Comparison of ENCODE assay signal across 13 cellular contexts in genomic region chr19:35129724-35130274, GRCh38. TPM values are rescaled to one million over a fixed set of nuclear protein-coding genes. Genes with fewer than 3 reads are reported as not detected.
A peak's percentile ranks its signal among the peaks of the same experiment; 100 is the strongest.
DNase-seq lines count a peak whose midpoint lies in the region; ATAC-seq, FAIRE-seq and TF ChIP-seq lines count a peak whose summit lies in the region.
"Not testable (repeated sequence)": the region's sequence is repeated elsewhere in the genome, so short reads cannot be mapped to it uniquely, and the experiment has no call there.
"Had no signal": no experiment of that assay in that cellular context is flagged by ENCODE, and none has a peak within 500 bp of the region (broad histone marks: within the 10 kb centered on the region; RNA-seq: fewer than 3 reads in every experiment).

No MANE protein-coding gene starts in this region.

- peak overlapping the region; percentile 60 for H3K4me2 ChIP-seq in HepG2 (ENCODE audit: low read depth, low read length)

- not testable (repeated sequence) for BruUV-seq in Caco-2 (replicated peaks; lab: Mats Ljungman, UMichigan); HepG2 (replicated peaks; lab: Mats Ljungman, UMichigan)

- H3K9ac ChIP-seq in HepG2 (ENCODE audit: insufficient read depth, low read depth, low read length) = not testable (repeated sequence)

- peak overlapping the region; percentile 15 for H3K4me3 Mint-ChIP-seq in Caco-2 (ENCODE audit: unreplicated experiment)
- not testable (repeated sequence) for H3K4me3 Mint-ChIP-seq in brain; glutamatergic neuron (ENCODE audit: unreplicated experiment)

- peaks cover 17% of the 10 kb centered on the region for H3K4me1 ChIP-seq in Caco-2
- peaks cover 83% of the 10 kb centered on the region for H3K4me1 ChIP-seq in HepG2 (ENCODE audit: insufficient read depth, low read length)
- not testable (repeated sequence) for H3K4me1 ChIP-seq in pancreas
- H3K4me1 ChIP-seq in transverse colon = peaks cover 20 to 65% (median 44%) of the 10 kb centered on the region in 4 donors

- peak; percentile 25; the same call in 2 of the 3 replicates for ATAC-seq in HepG2
- ATAC-seq in pancreas = not testable (repeated sequence)

- not testable (repeated sequence) for H3K27ac Mint-ChIP-seq in Caco-2 (ENCODE audit: unreplicated experiment)
- peak overlapping the region in 3 of 5 experiments; percentile 28 to 48 (median 36) for H3K27ac Mint-ChIP-seq in brain
- H3K27ac Mint-ChIP-seq in glutamatergic neuron (ENCODE audit: unreplicated experiment) = peak overlapping the region; percentile 49

- not testable (repeated sequence) for DNase-seq in Caco-2, glutamatergic neuron, pancreas
- peak; percentile 31 for DNase-seq in HepG2 (ENCODE audit: low spot score)
- peak; percentile 67 for DNase-seq in transverse colon

- not testable (repeated sequence) for H3K4me3 ChIP-seq in Caco-2 (ENCODE audit: low read depth, low read length); pancreas; transverse colon
- peak overlapping the region in 1 of 3 experiments; percentile 42; a peak in 1 of 6 replicates for H3K4me3 ChIP-seq in HepG2 (replicated peaks in 1 of 3; ENCODE audit: insufficient read depth in 1 of 3, low read depth in 2 of 3, low read length in 3 of 3)

- TF ChIP-seq CTCF in Caco-2 (IDR thresholded peaks at IDR 0.05; ENCODE audit: insufficient read depth in 1 of 2, low read depth in 1 of 2, low read length in 1 of 2, severe bottlenecking in 1 of 2, unreplicated experiment in 1 of 2); VCaP (conservative IDR thresholded peaks at IDR 0.05); brain (conservative IDR thresholded peaks at IDR 0.05); glutamatergic neuron (IDR thresholded peaks at IDR 0.05; ENCODE audit: partially characterized antibody, unreplicated experiment); HepG2 (CRISPR knock-in tag; IDR thresholded peaks at IDR 0.05); pancreas (IDR thresholded peaks at IDR 0.05); transverse colon (IDR thresholded peaks at IDR 0.05): not testable (repeated sequence)

- TF ChIP-seq POLR2A in HepG2 (IDR thresholded peaks at IDR 0.05; ENCODE audit: insufficient read depth in 1 of 2, low read depth in 2 of 2, low read length in 2 of 2) = not testable (repeated sequence)
- peak; percentile 63 for TF ChIP-seq POLR2A in transverse colon (IDR thresholded peaks at IDR 0.05)

- H3K36me3 ChIP-seq in Caco-2 (ENCODE audit: control insufficient read depth, insufficient read depth, low read length); HepG2 (replicated peaks in 1 of 2; ENCODE audit: control insufficient read depth in 1 of 2, insufficient read depth in 2 of 2, low read length in 2 of 2); pancreas; transverse colon: not testable (repeated sequence)

- H4K20me1 ChIP-seq in HepG2 (ENCODE audit: insufficient read depth, low read length) = not testable (repeated sequence)

- not testable (repeated sequence) for H3K36me3 Mint-ChIP-seq in Caco-2 (ENCODE audit: insufficient read depth, unreplicated experiment); brain; glutamatergic neuron (ENCODE audit: unreplicated experiment)

- FAIRE-seq in HepG2 (lab: Jason Lieb, UNC) (peak; percentile 75), pancreas (lab: Jason Lieb, UNC) (peak; percentile 23)

- H3K9me3 ChIP-seq in Caco-2; HepG2 (ENCODE audit: low read length); pancreas; transverse colon: not testable (repeated sequence)

- not testable (repeated sequence) for H3K9me3 Mint-ChIP-seq in Caco-2 (ENCODE audit: unreplicated experiment); brain; glutamatergic neuron (ENCODE audit: unreplicated experiment)

- not testable (repeated sequence) for H3K79me2 ChIP-seq in HepG2 (ENCODE audit: insufficient read depth, low read length)

- 0% methylated on average over 5 of the region's 14 CpGs for whole genome bisulfite sequencing in HepG2 (ENCODE audit: low lambda C conversion rate)
- WGBS in pancreas, 2 donors = 40 to 43% methylated on average over 14 of the region's 14 CpGs
- 27 to 34% methylated on average over 3 to 14 of the region's 14 CpGs for WGBS in transverse colon (ENCODE audit: low coverage in 1 of 2), 2 donors

- H2AFZ ChIP-seq in HepG2 (ENCODE audit: low read length) = not testable (repeated sequence)

- H3K27me3 Mint-ChIP-seq in Caco-2 (ENCODE audit: insufficient read depth, unreplicated experiment); brain: not testable (repeated sequence)
- peaks cover 11% of the 10 kb centered on the region for H3K27me3 Mint-ChIP-seq in glutamatergic neuron (ENCODE audit: unreplicated experiment)

- POLR2A ChIA-PET in Caco-2 (lab: Charles Lee); HepG2 (lab: Yijun Ruan, JAX): not testable (repeated sequence)

- intact Hi-C loops in Caco-2 (cut with micrococcal nuclease; ENCODE audit: unreplicated experiment); HepG2 (cut with micrococcal nuclease; ENCODE audit: unreplicated experiment); transverse colon (cut with DNase I; ENCODE audit: low total_unique reads): not testable (repeated sequence)
- intact Hi-C loops in pancreas (cut with DNase I) = loop anchor here in 2 of 3 donors (5.0 to 10.0 kb wide), 2 partner anchors 62 to 65 kb away; no protein-coding TSS in a partner anchor

- H3K27me3 ChIP-seq in Caco-2 (replicated peaks; ENCODE audit: control insufficient read depth, insufficient read depth, low read length); HepG2 (ENCODE audit: control insufficient read depth in 1 of 2, insufficient read depth in 2 of 2, low read length in 2 of 2); pancreas; transverse colon: not testable (repeated sequence)

- CTCF ChIA-PET in Caco-2 (lab: Charles Lee); HepG2 (lab: Yijun Ruan, JAX; ENCODE audit: low intra/inter-chr PET ratio, low total read pairs): not testable (repeated sequence)

- H3K27ac ChIP-seq in VCaP (peak overlapping the region; percentile 76), HepG2 (ENCODE audit: extremely low read length, insufficient read depth, low read length) (peak overlapping the region; percentile 72), transverse colon (peak overlapping the region; percentile 84 to 92 (median 89))
- not testable (repeated sequence) for H3K27ac ChIP-seq in pancreas

- not testable (repeated sequence) for TF ChIP-seq EP300 in HepG2 (IDR thresholded peaks at IDR 0.05; ENCODE audit: low read depth in 2 of 2, low read length in 2 of 2); HepG2 (CRISPR knock-in tag; IDR thresholded peaks at IDR 0.05; ENCODE audit: borderline replicate concordance)
- peak; percentile 99 for TF ChIP-seq EP300 in transverse colon (IDR thresholded peaks at IDR 0.05; ENCODE audit: low read depth)

- in situ Hi-C loops in HepG2 (cut with HindIII; ENCODE audit: extremely low pct_ligation_motif_present, low pct_unique_long_range_greater_than_20kb); transverse colon (cut with MboI; ENCODE audit: low pct_ligation_motif_present in 1 of 4, low pct_unique_long_range_greater_than_20kb in 1 of 4, low sequenced_read_pairs in 3 of 4): not testable (repeated sequence)

- not testable (repeated sequence) for H3K4me1 Mint-ChIP-seq in Caco-2 (ENCODE audit: low read depth, unreplicated experiment); brain; glutamatergic neuron (ENCODE audit: low read depth, unreplicated experiment)

- TF ChIP-seq RAD21 in HepG2 (CRISPR knock-in tag; IDR thresholded peaks at IDR 0.05) = not testable (repeated sequence)

RNA-seq across cellular contexts. Expression of gene LGI4, which starts 5.1 kb away (rescaled TPM):
- total RNA-seq in Caco-2 (2022) (0.37 and 0.43 TPM in 2 replicates), glutamatergic neuron (ENCODE audit: unreplicated experiment) (14.4 TPM), HepG2 (2016; rRNA removed; fragmentation: Illumina TruSeq; extraction: Trizol) (not detected in 2 replicates), pancreas (1 to 10 TPM in 5 of 6 donors, under 1 TPM in 1; 0.38 to 2.5 (median 1.7) TPM), transverse colon (10 to 100 TPM in 3 of 4 donors, 1 to 10 TPM in 1; 9.8 to 71.8 (median 25.9) TPM)
- polyA plus RNA-seq in brain (ENCODE audit: insufficient read depth, low read depth, low replicate concordance) (29.2 TPM), HepG2 (2011; rRNA removed) (2.8 and 4.2 TPM in 2 replicates), pancreas (10 to 100 TPM in 1 of 2 donors, 1 to 10 TPM in 1; 8.0 to 17.9 TPM)
- total RNA-seq in HepG2 (2016; cell fraction: cytosol; rRNA removed; fragmentation: Illumina TruSeq; extraction: Trizol; ENCODE audit: low read depth) = not detected in 2 replicates
- not detected in 2 replicates for total RNA-seq in HepG2 (2016; cell fraction: insoluble cytoplasmic fraction; rRNA removed; fragmentation: Illumina TruSeq; extraction: Trizol)
- not detected in 2 replicates for total RNA-seq in HepG2 (2016; cell fraction: membrane; rRNA removed; fragmentation: Illumina TruSeq; extraction: Trizol)
- total RNA-seq in HepG2 (2016; cell fraction: nucleus; rRNA removed; fragmentation: Illumina TruSeq; extraction: Trizol) = not detected in 2 replicates
- 1.2 and 2.3 TPM in 2 replicates for polyA plus RNA-seq in HepG2 (2011; cell fraction: cytosol; rRNA removed)
- 19.3 and 20.3 TPM in 2 replicates for polyA plus RNA-seq in HepG2 (2011; cell fraction: nucleus; rRNA removed)
- polyA plus RNA-seq in HepG2 (2012) = 2.5 and 5.6 TPM in 2 replicates
- not detected in 2 replicates for polyA plus RNA-seq in HepG2 (2016; cell fraction: cytosol; fragmentation: Illumina TruSeq; extraction: Trizol; ENCODE audit: low read depth)
- polyA plus RNA-seq in HepG2 (2016; cell fraction: insoluble cytoplasmic fraction; fragmentation: Illumina TruSeq; extraction: Trizol; ENCODE audit: low read depth) = not detected in 2 replicates
- not detected in 2 replicates for polyA plus RNA-seq in HepG2 (2016; cell fraction: membrane; fragmentation: Illumina TruSeq; extraction: Trizol; ENCODE audit: low read depth)
- polyA plus RNA-seq in HepG2 (2016; cell fraction: nucleus; fragmentation: Illumina TruSeq; extraction: Trizol; ENCODE audit: insufficient read depth, low read depth) = not detected in 2 replicates
- 0.16 and 2.2 TPM in 2 replicates for polyA minus RNA-seq in HepG2 (2011; rRNA and poly(A)+ RNA removed; ENCODE audit: low replicate concordance)
- polyA minus RNA-seq in HepG2 (2011; cell fraction: cytosol; rRNA and poly(A)+ RNA removed) = 0.59 and 0.88 TPM in 2 replicates
- 0.39 and 1.5 TPM in 2 replicates for polyA minus RNA-seq in HepG2 (2011; cell fraction: nucleus; rRNA and poly(A)+ RNA removed)
- total RNA-seq: A673, Daoy, HT-29 had no signal
- polyA plus RNA-seq: CD8-positive, alpha-beta memory T cell had no signal

RNA-seq across cellular contexts. Expression of gene FXYD1, which starts 8.8 kb away (rescaled TPM):
- total RNA-seq in Caco-2 (2022) (not detected in 2 replicates), glutamatergic neuron (ENCODE audit: unreplicated experiment) (not detected), HepG2 (2016; rRNA removed; fragmentation: Illumina TruSeq; extraction: Trizol) (not detected in 2 replicates), pancreas (1 to 10 TPM; 2.8 to 6.8 (median 4.6) TPM), transverse colon (10 to 100 TPM in 2 of 4 donors, not detected in 2; 10.6 to 29.2 TPM)
- polyA plus RNA-seq in brain (ENCODE audit: insufficient read depth, low read depth, low replicate concordance) (164 TPM), HepG2 (2011; rRNA removed) (27.0 and 31.2 TPM in 2 replicates), pancreas (10 to 100 TPM in 1 of 2 donors, 1 to 10 TPM in 1; 9.3 to 16.1 TPM)
- total RNA-seq in HepG2 (2016; cell fraction: cytosol; rRNA removed; fragmentation: Illumina TruSeq; extraction: Trizol; ENCODE audit: low read depth) = 0.81 TPM in 1 of 2 replicates, not detected in the other
- not detected in 2 replicates for total RNA-seq in HepG2 (2016; cell fraction: insoluble cytoplasmic fraction; rRNA removed; fragmentation: Illumina TruSeq; extraction: Trizol)
- total RNA-seq in HepG2 (2016; cell fraction: membrane; rRNA removed; fragmentation: Illumina TruSeq; extraction: Trizol) = 0.83 and 1.4 TPM in 2 replicates
- not detected in 2 replicates for total RNA-seq in HepG2 (2016; cell fraction: nucleus; rRNA removed; fragmentation: Illumina TruSeq; extraction: Trizol)
- polyA plus RNA-seq in HepG2 (2011; cell fraction: cytosol; rRNA removed) = 20.2 and 28.4 TPM in 2 replicates
- 60.9 and 88.5 TPM in 2 replicates for polyA plus RNA-seq in HepG2 (2011; cell fraction: nucleus; rRNA removed)
- 49.0 and 114 TPM in 2 replicates for polyA plus RNA-seq in HepG2 (2012)
- polyA plus RNA-seq in HepG2 (2016; cell fraction: cytosol; fragmentation: Illumina TruSeq; extraction: Trizol; ENCODE audit: low read depth) = 1.3 and 2.3 TPM in 2 replicates
- polyA plus RNA-seq in HepG2 (2016; cell fraction: insoluble cytoplasmic fraction; fragmentation: Illumina TruSeq; extraction: Trizol; ENCODE audit: low read depth) = 1.1 and 1.5 TPM in 2 replicates
- polyA plus RNA-seq in HepG2 (2016; cell fraction: membrane; fragmentation: Illumina TruSeq; extraction: Trizol; ENCODE audit: low read depth) = 0.93 and 1.2 TPM in 2 replicates
- 1.4 and 1.7 TPM in 2 replicates for polyA plus RNA-seq in HepG2 (2016; cell fraction: nucleus; fragmentation: Illumina TruSeq; extraction: Trizol; ENCODE audit: insufficient read depth, low read depth)
- polyA minus RNA-seq in HepG2 (2011; rRNA and poly(A)+ RNA removed; ENCODE audit: low replicate concordance) = 11.9 TPM in 1 of 2 replicates, not detected in the other
- 7.0 and 12.8 TPM in 2 replicates for polyA minus RNA-seq in HepG2 (2011; cell fraction: cytosol; rRNA and poly(A)+ RNA removed)
- polyA minus RNA-seq in HepG2 (2011; cell fraction: nucleus; rRNA and poly(A)+ RNA removed) = 2.5 and 4.8 TPM in 2 replicates
- total RNA-seq: A673; CD8-positive, alpha-beta memory T cell; Daoy; HT-29 had no signal

RNA-seq across cellular contexts. Expression of gene FXYD7, which starts 13.3 kb away (rescaled TPM):
- not detected in 2 replicates for total RNA-seq in Caco-2 (2022)
- polyA plus RNA-seq in brain (ENCODE audit: insufficient read depth, low read depth, low replicate concordance) = 106 TPM
- 22.3 TPM for total RNA-seq in glutamatergic neuron (ENCODE audit: unreplicated experiment)
- not detected in 2 replicates for total RNA-seq in HepG2 (2016; rRNA removed; fragmentation: Illumina TruSeq; extraction: Trizol)
- total RNA-seq in HepG2 (2016; cell fraction: cytosol; rRNA removed; fragmentation: Illumina TruSeq; extraction: Trizol; ENCODE audit: low read depth) = not detected in 2 replicates
- not detected in 2 replicates for total RNA-seq in HepG2 (2016; cell fraction: insoluble cytoplasmic fraction; rRNA removed; fragmentation: Illumina TruSeq; extraction: Trizol)
- total RNA-seq in HepG2 (2016; cell fraction: membrane; rRNA removed; fragmentation: Illumina TruSeq; extraction: Trizol) = not detected in 2 replicates
- not detected in 2 replicates for total RNA-seq in HepG2 (2016; cell fraction: nucleus; rRNA removed; fragmentation: Illumina TruSeq; extraction: Trizol)
- polyA plus RNA-seq in HepG2 (2011; rRNA removed) = 0.17 and 0.55 TPM in 2 replicates
- polyA plus RNA-seq in HepG2 (2011; cell fraction: cytosol; rRNA removed) = not detected in 2 replicates
- polyA plus RNA-seq in HepG2 (2011; cell fraction: nucleus; rRNA removed) = 2.3 and 3.0 TPM in 2 replicates
- 0.40 and 0.55 TPM in 2 replicates for polyA plus RNA-seq in HepG2 (2012)
- not detected in 2 replicates for polyA plus RNA-seq in HepG2 (2016; cell fraction: cytosol; fragmentation: Illumina TruSeq; extraction: Trizol; ENCODE audit: low read depth)
- polyA plus RNA-seq in HepG2 (2016; cell fraction: insoluble cytoplasmic fraction; fragmentation: Illumina TruSeq; extraction: Trizol; ENCODE audit: low read depth) = not detected in 2 replicates
- not detected in 2 replicates for polyA plus RNA-seq in HepG2 (2016; cell fraction: membrane; fragmentation: Illumina TruSeq; extraction: Trizol; ENCODE audit: low read depth)
- polyA plus RNA-seq in HepG2 (2016; cell fraction: nucleus; fragmentation: Illumina TruSeq; extraction: Trizol; ENCODE audit: insufficient read depth, low read depth) = not detected in 2 replicates
- 1.1 TPM in 1 of 2 replicates, not detected in the other for polyA minus RNA-seq in HepG2 (2011; rRNA and poly(A)+ RNA removed; ENCODE audit: low replicate concordance)
- not detected in 2 replicates for polyA minus RNA-seq in HepG2 (2011; cell fraction: cytosol; rRNA and poly(A)+ RNA removed)
- polyA minus RNA-seq in HepG2 (2011; cell fraction: nucleus; rRNA and poly(A)+ RNA removed) = not detected in 2 replicates
- under 1 TPM in 1 of 6 donors, not detected in 5; 0.23 TPM for total RNA-seq in pancreas
- polyA plus RNA-seq in pancreas = under 1 TPM in 1 of 2 donors, not detected in 1; 0.61 TPM
- total RNA-seq in transverse colon = not detected
- total RNA-seq: HT-29 had no signal

RNA-seq across cellular contexts. Expression of gene FXYD3, which starts 14.2 kb away (rescaled TPM):
- total RNA-seq in Caco-2 (2022) = 26.8 and 36.7 TPM in 2 replicates
- polyA plus RNA-seq in brain (ENCODE audit: insufficient read depth, low read depth, low replicate concordance) = 0.78 TPM
- not detected for total RNA-seq in glutamatergic neuron (ENCODE audit: unreplicated experiment)
- total RNA-seq in HepG2 (2016; rRNA removed; fragmentation: Illumina TruSeq; extraction: Trizol) = not detected in 2 replicates
- not detected in 2 replicates for total RNA-seq in HepG2 (2016; cell fraction: cytosol; rRNA removed; fragmentation: Illumina TruSeq; extraction: Trizol; ENCODE audit: low read depth)
- total RNA-seq in HepG2 (2016; cell fraction: insoluble cytoplasmic fraction; rRNA removed; fragmentation: Illumina TruSeq; extraction: Trizol) = not detected in 2 replicates
- not detected in 2 replicates for total RNA-seq in HepG2 (2016; cell fraction: membrane; rRNA removed; fragmentation: Illumina TruSeq; extraction: Trizol)
- total RNA-seq in HepG2 (2016; cell fraction: nucleus; rRNA removed; fragmentation: Illumina TruSeq; extraction: Trizol) = not detected in 2 replicates
- 4.9 and 5.5 TPM in 2 replicates for polyA plus RNA-seq in HepG2 (2011; rRNA removed)
- polyA plus RNA-seq in HepG2 (2011; cell fraction: cytosol; rRNA removed) = 2.7 and 4.0 TPM in 2 replicates
- 3.8 and 4.8 TPM in 2 replicates for polyA plus RNA-seq in HepG2 (2011; cell fraction: nucleus; rRNA removed)
- polyA plus RNA-seq in HepG2 (2012) = 3.1 and 5.9 TPM in 2 replicates
- polyA plus RNA-seq in HepG2 (2016; cell fraction: cytosol; fragmentation: Illumina TruSeq; extraction: Trizol; ENCODE audit: low read depth) = not detected in 2 replicates
- not detected in 2 replicates for polyA plus RNA-seq in HepG2 (2016; cell fraction: insoluble cytoplasmic fraction; fragmentation: Illumina TruSeq; extraction: Trizol; ENCODE audit: low read depth)
- not detected in 2 replicates for polyA plus RNA-seq in HepG2 (2016; cell fraction: membrane; fragmentation: Illumina TruSeq; extraction: Trizol; ENCODE audit: low read depth)
- polyA plus RNA-seq in HepG2 (2016; cell fraction: nucleus; fragmentation: Illumina TruSeq; extraction: Trizol; ENCODE audit: insufficient read depth, low read depth) = not detected in 2 replicates
- polyA minus RNA-seq in HepG2 (2011; rRNA and poly(A)+ RNA removed; ENCODE audit: low replicate concordance) = 1.1 and 15.3 TPM in 2 replicates
- 0.99 TPM in 1 of 2 replicates, not detected in the other for polyA minus RNA-seq in HepG2 (2011; cell fraction: cytosol; rRNA and poly(A)+ RNA removed)
- 2.6 TPM in 1 of 2 replicates, not detected in the other for polyA minus RNA-seq in HepG2 (2011; cell fraction: nucleus; rRNA and poly(A)+ RNA removed)
- total RNA-seq in pancreas = 10 to 100 TPM; 12.2 to 33.4 (median 16.7) TPM
- 10 to 100 TPM; 33.9 to 59.1 TPM for polyA plus RNA-seq in pancreas
- total RNA-seq in transverse colon = 1,000 to 10,000 TPM; 1,678 to 4,641 (median 3,622) TPM
- total RNA-seq: A673; CD8-positive, alpha-beta memory T cell; Daoy; H1 had no signal
- polyA plus RNA-seq: BJ; CD8-positive, alpha-beta memory T cell had no signal

RNA-seq across cellular contexts. Expression of gene FXYD5, which starts 24.7 kb away (rescaled TPM):
- 20.2 and 20.4 TPM in 2 replicates for total RNA-seq in Caco-2 (2022)
- polyA plus RNA-seq in brain (ENCODE audit: insufficient read depth, low read depth, low replicate concordance) = 26.0 TPM
- 5.3 TPM for total RNA-seq in glutamatergic neuron (ENCODE audit: unreplicated experiment)
- total RNA-seq in HepG2 (2016; rRNA removed; fragmentation: Illumina TruSeq; extraction: Trizol) = not detected in 2 replicates
- total RNA-seq in HepG2 (2016; cell fraction: cytosol; rRNA removed; fragmentation: Illumina TruSeq; extraction: Trizol; ENCODE audit: low read depth) = not detected in 2 replicates
- total RNA-seq in HepG2 (2016; cell fraction: insoluble cytoplasmic fraction; rRNA removed; fragmentation: Illumina TruSeq; extraction: Trizol) = not detected in 2 replicates
- total RNA-seq in HepG2 (2016; cell fraction: membrane; rRNA removed; fragmentation: Illumina TruSeq; extraction: Trizol) = not detected in 2 replicates
- not detected in 2 replicates for total RNA-seq in HepG2 (2016; cell fraction: nucleus; rRNA removed; fragmentation: Illumina TruSeq; extraction: Trizol)
- polyA plus RNA-seq in HepG2 (2011; rRNA removed) = 0.65 and 0.91 TPM in 2 replicates
- polyA plus RNA-seq in HepG2 (2011; cell fraction: cytosol; rRNA removed) = 1.2 TPM in 2 replicates
- 0.64 and 1.2 TPM in 2 replicates for polyA plus RNA-seq in HepG2 (2011; cell fraction: nucleus; rRNA removed)
- polyA plus RNA-seq in HepG2 (2012) = 1.1 and 2.2 TPM in 2 replicates
- 0.53 and 0.72 TPM in 2 replicates for polyA plus RNA-seq in HepG2 (2016; cell fraction: cytosol; fragmentation: Illumina TruSeq; extraction: Trizol; ENCODE audit: low read depth)
- 0.29 TPM in 1 of 2 replicates, not detected in the other for polyA plus RNA-seq in HepG2 (2016; cell fraction: insoluble cytoplasmic fraction; fragmentation: Illumina TruSeq; extraction: Trizol; ENCODE audit: low read depth)
- polyA plus RNA-seq in HepG2 (2016; cell fraction: membrane; fragmentation: Illumina TruSeq; extraction: Trizol; ENCODE audit: low read depth) = 0.47 TPM in 1 of 2 replicates, not detected in the other
- 0.89 TPM in 1 of 2 replicates, not detected in the other for polyA plus RNA-seq in HepG2 (2016; cell fraction: nucleus; fragmentation: Illumina TruSeq; extraction: Trizol; ENCODE audit: insufficient read depth, low read depth)
- polyA minus RNA-seq in HepG2 (2011; rRNA and poly(A)+ RNA removed; ENCODE audit: low replicate concordance) = 0.60 and 172 TPM in 2 replicates
- not detected in 2 replicates for polyA minus RNA-seq in HepG2 (2011; cell fraction: cytosol; rRNA and poly(A)+ RNA removed)
- not detected in 2 replicates for polyA minus RNA-seq in HepG2 (2011; cell fraction: nucleus; rRNA and poly(A)+ RNA removed)
- total RNA-seq in pancreas = 10 to 100 TPM in 3 of 6 donors, 1 to 10 TPM in 3; 2.6 to 34.1 (median 9.2) TPM
- polyA plus RNA-seq in pancreas = 100 to 1,000 TPM in 1 of 2 donors, 10 to 100 TPM in 1; 31.9 to 101 TPM
- total RNA-seq in transverse colon = 10 to 100 TPM in 2 of 4 donors, 1 to 10 TPM in 2; 2.0 to 57.2 (median 15.1) TPM

Comparison
In these comparisons a context has a peak if more than half of its experiments do, and no peak if none do; other contexts are left out.
1. RNA of gene FXYD7, which starts 13.3 kb away (total RNA-seq): 22.3 TPM in glutamatergic neuron (single experiment); 0.23 TPM in pancreas, not detected in Caco-2, not detected in HepG2 and not detected in transverse colon; every median in the first group is over 10 times any median in the second.